ENCODE assay signal across 1 cellular context in the genomic region with DNA sequence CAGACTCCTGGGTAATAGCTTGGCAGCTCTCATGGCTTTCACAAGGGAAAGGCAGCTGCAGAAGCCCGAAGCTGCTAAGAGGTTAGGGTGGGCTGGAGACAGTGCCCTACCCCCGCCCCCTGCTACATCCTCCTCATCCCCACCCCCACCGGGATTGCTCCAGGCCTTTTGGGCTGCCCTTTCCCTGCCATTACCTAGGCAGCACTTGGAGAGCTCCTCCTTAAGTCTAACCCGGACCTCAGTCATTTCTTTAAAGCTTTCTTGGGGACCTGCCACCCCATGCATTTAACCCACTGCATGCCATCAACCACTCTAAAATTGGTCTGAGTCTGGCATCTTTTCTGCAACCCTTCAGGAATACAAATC.
TF ChIP-seq lines count a peak whose summit lies in the region.

No MANE protein-coding gene starts in this region.

TF ChIP-seq in GM23338, 12 proteins besides CTCF, POLR2A, EP300 and RAD21 (continued from another document):
- TF ChIP-seq, protein P1, sequence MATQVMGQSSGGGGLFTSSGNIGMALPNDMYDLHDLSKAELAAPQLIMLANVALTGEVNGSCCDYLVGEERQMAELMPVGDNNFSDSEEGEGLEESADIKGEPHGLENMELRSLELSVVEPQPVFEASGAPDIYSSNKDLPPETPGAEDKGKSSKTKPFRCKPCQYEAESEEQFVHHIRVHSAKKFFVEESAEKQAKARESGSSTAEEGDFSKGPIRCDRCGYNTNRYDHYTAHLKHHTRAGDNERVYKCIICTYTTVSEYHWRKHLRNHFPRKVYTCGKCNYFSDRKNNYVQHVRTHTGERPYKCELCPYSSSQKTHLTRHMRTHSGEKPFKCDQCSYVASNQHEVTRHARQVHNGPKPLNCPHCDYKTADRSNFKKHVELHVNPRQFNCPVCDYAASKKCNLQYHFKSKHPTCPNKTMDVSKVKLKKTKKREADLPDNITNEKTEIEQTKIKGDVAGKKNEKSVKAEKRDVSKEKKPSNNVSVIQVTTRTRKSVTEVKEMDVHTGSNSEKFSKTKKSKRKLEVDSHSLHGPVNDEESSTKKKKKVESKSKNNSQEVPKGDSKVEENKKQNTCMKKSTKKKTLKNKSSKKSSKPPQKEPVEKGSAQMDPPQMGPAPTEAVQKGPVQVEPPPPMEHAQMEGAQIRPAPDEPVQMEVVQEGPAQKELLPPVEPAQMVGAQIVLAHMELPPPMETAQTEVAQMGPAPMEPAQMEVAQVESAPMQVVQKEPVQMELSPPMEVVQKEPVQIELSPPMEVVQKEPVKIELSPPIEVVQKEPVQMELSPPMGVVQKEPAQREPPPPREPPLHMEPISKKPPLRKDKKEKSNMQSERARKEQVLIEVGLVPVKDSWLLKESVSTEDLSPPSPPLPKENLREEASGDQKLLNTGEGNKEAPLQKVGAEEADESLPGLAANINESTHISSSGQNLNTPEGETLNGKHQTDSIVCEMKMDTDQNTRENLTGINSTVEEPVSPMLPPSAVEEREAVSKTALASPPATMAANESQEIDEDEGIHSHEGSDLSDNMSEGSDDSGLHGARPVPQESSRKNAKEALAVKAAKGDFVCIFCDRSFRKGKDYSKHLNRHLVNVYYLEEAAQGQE (IDR thresholded peaks at IDR 0.05; ENCODE audit: unreplicated experiment) = peak; percentile 59
- TF ChIP-seq ZNF114 (CRISPR knock-in tag; IDR thresholded peaks at IDR 0.05) (no peak), ZNF331 (CRISPR knock-in tag; IDR thresholded peaks at IDR 0.05; ENCODE audit: low read depth) (no peak), POLR2AphosphoS5 (IDR thresholded peaks at IDR 0.05; ENCODE audit: low read depth) (no peak), EZH2phosphoT487 (IDR thresholded peaks at IDR 0.05; ENCODE audit: unreplicated experiment) (no peak)
TF ChIP-seq in GM23338: peak in this region for 1.
